ENCODE assay signal across 1 cellular context in genomic region chr15:48967336-48967735, GRCh38.
TF ChIP-seq lines count a peak whose summit lies in the region.

No MANE protein-coding gene starts in this region.

TF ChIP-seq in SK-N-SH treated with all-trans-retinoic acid at 6 μM for 48 hours, 23 proteins besides CTCF, POLR2A, EP300 and RAD21 (continued from another document):
- TF ChIP-seq POU6F1 (CRISPR knock-in tag; IDR thresholded peaks at IDR 0.05; ENCODE audit: borderline replicate concordance, low read depth) (no peak), ZC3H10 (CRISPR knock-in tag; IDR thresholded peaks at IDR 0.05) (no peak), ESRRG (CRISPR knock-in tag; IDR thresholded peaks at IDR 0.05) (no peak), PPARA (CRISPR knock-in tag; IDR thresholded peaks at IDR 0.05; ENCODE audit: borderline replicate concordance) (no peak), ZNF565 (CRISPR knock-in tag; conservative IDR thresholded peaks at IDR 0.05; ENCODE audit: low read depth) (no peak), ISL1 (CRISPR knock-in tag; IDR thresholded peaks at IDR 0.05) (no peak), CSRNP3 (CRISPR knock-in tag; IDR thresholded peaks at IDR 0.05) (no peak), TSHZ2 (CRISPR knock-in tag; IDR thresholded peaks at IDR 0.05) (no peak), SNAI2 (CRISPR knock-in tag; IDR thresholded peaks at IDR 0.05) (no peak), CSDC2 (CRISPR knock-in tag; IDR thresholded peaks at IDR 0.05) (no peak), ZFP3 (CRISPR knock-in tag; IDR thresholded peaks at IDR 0.05) (no peak), ZFP30 (CRISPR knock-in tag; IDR thresholded peaks at IDR 0.05) (no peak), RARB (CRISPR knock-in tag; IDR thresholded peaks at IDR 0.05) (no peak)
TF ChIP-seq in SK-N-SH treated with all-trans-retinoic acid at 6 μM for 48 hours: peak in this region for 0.
